Comparison of ENCODE assay signal across 14 cellular contexts in the genomic region with DNA sequence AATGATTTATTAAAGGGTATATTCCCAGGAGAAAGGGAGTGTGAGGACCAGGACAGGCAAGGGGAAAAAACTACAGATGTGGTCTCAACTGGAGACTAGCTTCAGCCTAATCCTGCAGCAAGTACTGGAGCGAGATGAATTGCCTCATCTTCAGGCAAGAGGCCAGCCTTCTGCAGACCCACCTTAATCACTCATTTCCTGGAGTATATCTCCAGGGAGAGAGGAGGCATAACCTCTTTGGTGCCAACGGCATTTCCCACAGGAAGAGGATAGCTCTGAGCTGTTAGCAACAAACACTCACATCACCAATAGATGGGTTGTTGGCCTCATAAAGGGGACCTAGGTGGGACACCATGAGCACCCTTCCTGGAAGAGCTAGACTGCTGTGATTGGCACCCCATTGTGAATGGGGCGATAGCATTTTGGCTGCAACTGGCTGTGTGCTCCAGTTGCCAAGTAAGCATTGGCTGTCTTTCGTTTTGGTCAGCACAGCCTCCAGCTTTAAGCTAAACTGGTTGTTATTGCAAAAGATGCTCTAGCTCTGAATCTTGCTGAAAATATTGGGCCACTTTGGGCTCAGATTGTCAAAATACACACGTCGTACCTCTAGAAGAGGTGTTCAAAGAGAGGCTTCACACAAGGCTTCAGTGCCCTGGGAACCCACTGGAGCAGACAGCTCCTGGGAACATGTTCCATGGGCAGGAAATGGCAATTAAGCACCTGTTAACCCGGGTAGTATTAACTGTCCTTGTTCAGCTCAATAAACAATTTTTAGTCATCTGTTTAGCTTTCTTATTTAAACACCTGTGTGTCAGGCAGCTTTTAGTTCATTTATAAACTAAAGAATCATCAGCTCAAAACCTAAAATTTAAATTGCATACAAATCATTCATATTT.
A peak's percentile ranks its signal among the peaks of the same experiment; 100 is the strongest.
DNase-seq lines count a peak whose midpoint lies in the region; ATAC-seq, FAIRE-seq and TF ChIP-seq lines count a peak whose summit lies in the region.
"Had no signal": no experiment of that assay in that cellular context is flagged by ENCODE, and none has a peak within 500 bp of the region (broad histone marks: within the 10 kb centered on the region; RNA-seq: fewer than 3 reads in every experiment).

No MANE protein-coding gene starts in this region.

- H3K9me3 ChIP-seq in PC-3 (ENCODE audit: low read length), result no peaks in the 10 kb centered on the region
- H3K9me3 ChIP-seq: psoas muscle had no signal

- H3K56ac ChIP-seq in mesendoderm (ENCODE audit: low read length), result no peak overlapping the region

- no peak overlapping the region for H4K8ac ChIP-seq in mesendoderm (ENCODE audit: low read depth, low read length)

- WGBS in mesendoderm (ENCODE audit: extremely low coverage, insufficient coverage, low lambda C conversion rate), result no CpG with 5 or more reads among the region's 7 CpGs

- H3K79me2 ChIP-seq in PC-3 (ENCODE audit: low read length) (no peaks in the 10 kb centered on the region), mesendoderm (ENCODE audit: control insufficient read depth, insufficient read depth, low read length) (no peaks in the 10 kb centered on the region)

- no peak overlapping the region for H4K5ac ChIP-seq in mesendoderm (ENCODE audit: low read length)

- no peaks in the 10 kb centered on the region for H3K27me3 ChIP-seq in PC-3 (ENCODE audit: low read length)
- no peaks in the 10 kb centered on the region for H3K27me3 ChIP-seq in mesendoderm (ENCODE audit: insufficient read depth, low read length, poor library complexity)
- H3K27me3 ChIP-seq: cardiac muscle cell had no signal

- FAIRE-seq in GM12892 (lab: Jason Lieb, UNC), result peak; percentile 33

- no peak overlapping the region for H2BK5ac ChIP-seq in mesendoderm (ENCODE audit: low read length)

- H2AK5ac ChIP-seq in mesendoderm (ENCODE audit: low read length), result no peak overlapping the region

- no peak overlapping the region for H2AFZ ChIP-seq in PC-3 (ENCODE audit: low read length)

- POLR2A ChIA-PET in PC-3 (lab: Charles Lee; ENCODE audit: unreplicated experiment), result no interaction called here

- H2BK15ac ChIP-seq in mesendoderm (replicated peaks; ENCODE audit: low read depth), result no peak overlapping the region

- intact Hi-C loops in PC-3 (cut with micrococcal nuclease), result no loop called here

- no peak overlapping the region for H3K4me3 ChIP-seq in PC-3 (ENCODE audit: low read length)
- no peak overlapping the region for H3K4me3 ChIP-seq in mesendoderm (ENCODE audit: low read length)
- H3K4me3 ChIP-seq: cardiac muscle cell, psoas muscle had no signal

- ATAC-seq in PC-3, result no peak
- ATAC-seq: activated CD8-positive, alpha-beta memory T cell treated with anti-CD3 and anti-CD28 coated beads, Interleukin-2, amount 10 ng/mL, durations not matched to agents 7 days and 5 days; psoas muscle had no signal

- H3K36me3 ChIP-seq in PC-3 (ENCODE audit: low read depth, low read length), result no peaks in the 10 kb centered on the region
- no peaks in the 10 kb centered on the region for H3K36me3 ChIP-seq in mesendoderm (ENCODE audit: control insufficient read depth, insufficient read depth, low read length)
- H3K36me3 ChIP-seq: cardiac muscle cell had no signal

- no peak for TF ChIP-seq POLR2A in GM12892 (IDR thresholded peaks at IDR 0.05; ENCODE audit: low read depth, low read length)

- H3K4ac ChIP-seq in mesendoderm (ENCODE audit: low read depth, low read length), result no peak overlapping the region

- CTCF ChIA-PET in PC-3 (lab: Charles Lee), result no interaction called here

- H2BK120ac ChIP-seq in mesendoderm (ENCODE audit: low read depth, low read length), result no peak overlapping the region

- no peak overlapping the region for H3K23ac ChIP-seq in mesendoderm (ENCODE audit: low read length)

- H3K27ac ChIP-seq in PC-3 (ENCODE audit: low read length) (no peak overlapping the region), mesendoderm (ENCODE audit: low read depth, low read length) (no peak overlapping the region)
- H3K27ac ChIP-seq: cardiac muscle cell, epithelial cell of prostate, psoas muscle had no signal

- no peak for TF ChIP-seq CTCF in PC-3 (conservative IDR thresholded peaks at IDR 0.05; ENCODE audit: low read depth, low read length)

- H3K9ac ChIP-seq in PC-3 (ENCODE audit: low read length) (no peak overlapping the region), mesendoderm (ENCODE audit: low read length) (no peak overlapping the region)

- no peak overlapping the region for H3K4me2 ChIP-seq in PC-3 (ENCODE audit: low read length)
- no peak overlapping the region for H3K4me2 ChIP-seq in mesendoderm (ENCODE audit: low read length)

- no peaks in the 10 kb centered on the region for H3K79me1 ChIP-seq in mesendoderm (ENCODE audit: low read length)

- H3K18ac ChIP-seq in mesendoderm (ENCODE audit: low read length), result no peak overlapping the region

- no TSS peak for BruUV-seq in PC-3 (replicated peaks; lab: Mats Ljungman, UMichigan)

- DNase-seq in GM12892 (ENCODE audit: insufficient read length) (no peak), NCI-H1694 (lab: John Stamatoyannopoulos, UW) (peak; percentile 23), PC-3 (peak; percentile 23), mesendoderm (peak; percentile 39), NOMO-1 (lab: John Stamatoyannopoulos, UW; ENCODE audit: unreplicated experiment in 2 of 2) (no peak), mesenteric fat pad (ENCODE audit: low spot score) (no peak)
- no peak for DNase-seq in stimulated activated CD4-positive, alpha-beta T cell treated with anti-CD3 and anti-CD28 coated beads, Interleukin-4, amount 100 ng/mL, for 1 hour
- DNase-seq: activated CD8-positive, alpha-beta memory T cell treated with anti-CD3 and anti-CD28 coated beads, Interleukin-2, amount 10 ng/mL, durations not matched to agents 7 days and 5 days; activated naive CD4-positive, alpha-beta T cell treated with anti-CD3 and anti-CD28 coated beads, Interleukin-2, amount 10 ng/mL, durations not matched to agents 7 days and 5 days; CD4-positive, CD25-positive, alpha-beta regulatory T cell; stimulated activated naive CD4-positive, alpha-beta T cell treated with Interleukin-2 at 50 U/mL for 16 hours had no signal

- H3F3A ChIP-seq in PC-3 (ENCODE audit: low read length, unreplicated experiment), result no peaks in the 10 kb centered on the region

- no peaks in the 10 kb centered on the region for H3K9me2 ChIP-seq in PC-3 (replicated peaks; ENCODE audit: low read length)

- no peaks in the 10 kb centered on the region for H3K4me1 ChIP-seq in PC-3 (ENCODE audit: insufficient read depth, low read length)
- peaks cover 2% of the 10 kb centered on the region for H3K4me1 ChIP-seq in mesendoderm (ENCODE audit: control insufficient read depth, low read depth, low read length)
- H3K4me1 ChIP-seq: psoas muscle had no signal

- no peaks in the 10 kb centered on the region for H4K20me1 ChIP-seq in PC-3 (ENCODE audit: low read length)

Comparison
In these comparisons a context has a peak if more than half of its experiments do, and no peak if none do; other contexts are left out.
1. DNase-seq: peak in NCI-H1694 (single experiment), PC-3 (single experiment) and mesendoderm (single experiment); none in GM12892 (single experiment), NOMO-1 (0 of 2), stimulated activated CD4-positive, alpha-beta T cell treated with anti-CD3 and anti-CD28 coated beads, Interleukin-4, amount 100 ng/mL, for 1 hour (single experiment) and mesenteric fat pad (single experiment).